In the genomic region with DNA sequence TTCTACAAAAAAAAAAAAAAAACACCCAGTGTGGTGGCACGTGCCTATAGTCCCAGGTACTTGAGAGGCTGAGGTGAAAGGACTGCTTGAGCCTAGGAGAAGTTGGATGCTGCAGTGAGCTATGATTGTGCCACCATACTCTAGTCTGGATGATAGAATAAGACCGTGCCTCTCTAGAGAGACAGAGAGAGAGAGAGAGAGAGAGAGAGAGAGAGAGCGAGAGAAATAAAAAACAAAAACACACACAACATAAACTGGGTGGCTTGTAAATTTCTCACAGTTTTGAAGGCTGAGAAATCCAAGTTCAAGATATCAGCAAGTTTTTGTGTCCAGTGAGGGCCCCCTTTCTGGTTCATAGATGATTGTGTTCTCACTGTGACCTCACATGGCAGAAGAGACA, we compare ENCODE assay signal across 25 cellular contexts.
"Had no signal": no experiment of that assay in that cellular context is flagged by ENCODE, and none has a peak within 500 bp of the region (broad histone marks: within the 10 kb centered on the region; RNA-seq: fewer than 3 reads in every experiment).

No MANE protein-coding gene starts in this region.

- H3K9ac ChIP-seq: parathyroid adenoma had no signal

- H3K4me1 ChIP-seq: psoas muscle, suprapubic skin, vagina had no signal

- H3K9me3 ChIP-seq: left lung, lower lobe of right lung, psoas muscle, right lobe of liver, suprapubic skin, tibial nerve, upper lobe of left lung, vagina had no signal

- H2AFZ ChIP-seq: parathyroid adenoma had no signal

- H3K4me3 Mint-ChIP-seq: immature natural killer cell; mesothelial cell of epicardium; naive B cell; natural killer cell; nephron progenitor cell; stimulated activated naive B cell treated with anti-CD40 and anti-IgM and Interleukin-4, amounts not matched to agents 10 μg/mL and 1 μg/mL and 100 μg/mL, for 72 hours had no signal

- H3K27me3 ChIP-seq: left lung, right lobe of liver, suprapubic skin, tibial nerve, upper lobe of left lung, vagina had no signal

- H3K4me2 ChIP-seq: smooth muscle cell had no signal

- H3K4me1 Mint-ChIP-seq: immature natural killer cell, natural killer cell had no signal

- H3K9me3 Mint-ChIP-seq: mesothelial cell of epicardium; stimulated activated naive B cell treated with anti-CD40 and anti-IgM and Interleukin-4, amounts not matched to agents 10 μg/mL and 1 μg/mL and 100 μg/mL, for 72 hours had no signal

- H3K36me3 Mint-ChIP-seq: immature natural killer cell; mesothelial cell of epicardium; naive B cell; natural killer cell; stimulated activated naive B cell treated with anti-CD40 and anti-IgM and Interleukin-4, amounts not matched to agents 10 μg/mL and 1 μg/mL and 100 μg/mL, for 72 hours had no signal

- H3K27ac ChIP-seq: left lung, lower lobe of right lung, parathyroid adenoma, psoas muscle, right lobe of liver, suprapubic skin, tibial nerve, upper lobe of left lung, vagina had no signal

- DNase-seq: hypothalamus; immature natural killer cell; kidney; left colon; left lung; lower lobe of right lung; naive B cell; natural killer cell; nephron progenitor cell; nucleus accumbens; psoas muscle; right lobe of liver; stimulated activated CD4-positive, alpha-beta T cell treated with anti-CD3 and anti-CD28 coated beads, Interleukin-12 subunit alpha, Interleukin-12 subunit beta, amount 100 ng/mL, for 4 hours; stimulated activated CD4-positive, alpha-beta T cell treated with anti-CD3 and anti-CD28 coated beads, Interleukin-15, amount 100 ng/mL, for 24 hours; stimulated activated CD4-positive, alpha-beta T cell treated with anti-CD3 and anti-CD28 coated beads, Interleukin-2, amount 100 ng/mL, for 24 hours; stimulated activated CD4-positive, alpha-beta T cell treated with anti-CD3 and anti-CD28 coated beads, Interleukin-4, amount 100 ng/mL, for 1 hour; stimulated activated naive B cell treated with anti-CD40 and anti-IgM and Interleukin-4, amounts not matched to agents 10 μg/mL and 1 μg/mL and 100 μg/mL, for 72 hours; stimulated activated naive CD8-positive, alpha-beta T cell treated with anti-CD3 and anti-CD28 coated beads, Interleukin-15, Interleukin-2, amounts not matched to agents 100 U/mL and 50 U/mL, for 24 hours; upper lobe of left lung had no signal

- H3K27ac Mint-ChIP-seq: immature natural killer cell; mesothelial cell of epicardium; naive B cell; natural killer cell; nephron progenitor cell; stimulated activated naive B cell treated with anti-CD40 and anti-IgM and Interleukin-4, amounts not matched to agents 10 μg/mL and 1 μg/mL and 100 μg/mL, for 72 hours had no signal

- H3K36me3 ChIP-seq: left lung, lower lobe of right lung, right lobe of liver, suprapubic skin, tibial nerve, upper lobe of left lung, vagina had no signal

- H3K4me3 ChIP-seq: left lung, lower lobe of right lung, psoas muscle, right lobe of liver, smooth muscle cell, suprapubic skin, tibial nerve, upper lobe of left lung, vagina had no signal
